ENCODE assay signal across 20 cellular contexts in the genomic region with DNA sequence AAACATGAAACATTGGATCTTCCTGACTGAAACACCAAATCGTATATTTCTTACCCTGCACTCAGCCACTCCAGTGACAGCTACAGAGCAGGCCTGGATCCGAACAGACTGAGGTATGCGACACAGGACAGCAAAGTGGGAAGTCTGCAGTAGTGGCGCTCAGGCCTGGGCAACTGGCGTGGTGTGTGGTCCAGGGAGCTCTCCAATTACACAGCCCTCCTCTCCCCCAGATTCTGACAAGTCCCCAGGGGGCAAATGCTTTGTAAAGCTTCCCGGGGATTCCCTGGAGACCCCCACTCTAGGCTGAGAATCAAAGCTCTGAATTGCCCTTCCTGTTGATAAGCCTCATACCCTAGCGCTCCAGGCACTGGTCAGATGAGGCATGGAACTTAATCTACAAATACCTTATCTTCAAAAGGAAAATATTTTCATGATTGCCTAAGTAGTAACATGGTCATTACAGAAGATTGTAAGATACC.
DNase-seq lines count a peak whose midpoint lies in the region; ATAC-seq, FAIRE-seq and TF ChIP-seq lines count a peak whose summit lies in the region.
"Had no signal": no experiment of that assay in that cellular context is flagged by ENCODE, and none has a peak within 500 bp of the region (broad histone marks: within the 10 kb centered on the region; RNA-seq: fewer than 3 reads in every experiment).

No MANE protein-coding gene starts in this region.

- no peak overlapping the region for H2BK15ac ChIP-seq in H1 (ENCODE audit: low read length)

- H3K23ac ChIP-seq in H1 (ENCODE audit: insufficient read length), result no peak overlapping the region

- H3K23me2 ChIP-seq in H1 (ENCODE audit: low read depth, low read length), result no peaks in the 10 kb centered on the region; the same call in 1 of the 2 replicates

- no peak overlapping the region for H3K4ac ChIP-seq in H1 (replicated peaks; ENCODE audit: insufficient read length, low read depth, low read length)

- no peak for TF ChIP-seq POLR2A in H1 (IDR thresholded peaks at IDR 0.05; ENCODE audit: control extremely low read depth in 1 of 2, low read depth in 2 of 2, low read length in 2 of 2)

- H4K91ac ChIP-seq in H1 (replicated peaks; ENCODE audit: insufficient read length, low read length), result no peak overlapping the region

- H3K9me3 ChIP-seq in BLaER1 (no peaks in the 10 kb centered on the region), H1 (ENCODE audit: insufficient read depth in 2 of 2, low read depth in 1 of 2, low read length in 1 of 2) (no peaks in the 10 kb centered on the region), neuron (ENCODE audit: low read length) (no peaks in the 10 kb centered on the region)
- H3K9me3 ChIP-seq: adrenal gland, upper lobe of left lung had no signal

- H3K36me3 ChIP-seq in BLaER1 (no peaks in the 10 kb centered on the region), H1 (ENCODE audit: control insufficient read depth in 2 of 4, insufficient read depth in 4 of 4, low read length in 3 of 4) (no peaks in the 10 kb centered on the region), neuron (ENCODE audit: insufficient read depth, low read length) (no peaks in the 10 kb centered on the region)
- H3K36me3 ChIP-seq: adrenal gland, upper lobe of left lung had no signal

- H3K18ac ChIP-seq in H1 (ENCODE audit: extremely low read depth, low read length), result no peak overlapping the region; the same call in 1 of the 2 replicates

- no peak overlapping the region for H3K56ac ChIP-seq in H1 (replicated peaks; ENCODE audit: insufficient read length, low read depth, low read length)

- CTCF ChIA-PET in H1 (lab: Charles Lee; ENCODE audit: partially characterized antibody), result interaction anchor here (0.5 to 1.9 kb wide), 8 partner anchors 10 to 199 kb away, joined by 3 to 7 read pairs (median 3); no protein-coding TSS in a partner anchor

- H3K4me3 ChIP-seq in BLaER1, result no peak overlapping the region
- H3K4me3 ChIP-seq in H1 (ENCODE audit: extremely low read depth in 1 of 4, insufficient read depth in 2 of 4, low read depth in 3 of 4, low read length in 4 of 4), result peak overlapping the region in 2 of 4 experiments; percentile 9 to 47; a peak in 4 of 8 replicates
- peak overlapping the region; percentile 36 for H3K4me3 ChIP-seq in neuron (ENCODE audit: low read length)
- H3K4me3 ChIP-seq: adrenal gland, GM12878, skin epidermis, upper lobe of left lung had no signal

- no peaks in the 10 kb centered on the region for H3K79me1 ChIP-seq in H1 (ENCODE audit: low read depth, low read length)

- 0 out of 4 replicates have a peak, but pooled peaks of 1 of the 2 experiments have one; percentile 2 for TF ChIP-seq RAD21 in H1 (IDR thresholded peaks at IDR 0.05 in 1 of 2, conservative IDR thresholded peaks at IDR 0.05 in 1 of 2; ENCODE audit: low read depth in 2 of 2, low read length in 2 of 2)

- no peak overlapping the region for H4K5ac ChIP-seq in H1 (ENCODE audit: insufficient read length, low read depth, low read length)

- no peak for TF ChIP-seq CTCF in H1 (IDR thresholded peaks at IDR 0.05; ENCODE audit: control extremely low read depth in 1 of 3, insufficient read depth in 1 of 3, low read depth in 1 of 3, low read length in 3 of 3)

- no peak for ATAC-seq in HG03469 (IDR thresholded peaks at IDR 0.05; ENCODE audit: unreplicated experiment)
- ATAC-seq: activated T-helper 17 cell treated with anti-CD3 and anti-CD28 coated beads, Interleukin-2, amount 50 U/mL, for 72 hours; GM12878; HCT116 had no signal

- DNase-seq in NCI-H1436 (lab: John Stamatoyannopoulos, UW) (peak; percentile 76), H1 (ENCODE audit: low read depth in 1 of 2, low spot score in 2 of 2) (peak; percentile 57 to 68), SW480 (ENCODE audit: low spot score) (no peak), NCI-H1092 (lab: John Stamatoyannopoulos, UW) (no peak), NCI-H128 (lab: John Stamatoyannopoulos, UW; ENCODE audit: unreplicated experiment) (no peak)
- DNase-seq: activated CD4-positive, alpha-beta memory T cell treated with anti-CD3 and anti-CD28 coated beads, Interleukin-2, amount 10 ng/mL, durations not matched to agents 7 days and 5 days; adrenal gland; KG1; NCI-H1105; NCI-H446; upper lobe of left lung had no signal

- H2AFZ ChIP-seq in H1 (ENCODE audit: low read length) (no peak overlapping the region), neuron (ENCODE audit: low read depth, low read length) (peak overlapping the region; percentile 57)

- H3K9ac ChIP-seq in BLaER1, result no peak overlapping the region
- H3K9ac ChIP-seq in H1 (replicated peaks in 1 of 4; ENCODE audit: extremely low read depth in 1 of 4, low read depth in 3 of 4, low read length in 3 of 4), result no peak overlapping the region

- H3K27me3 ChIP-seq in BLaER1, result 0 out of 2 replicates have a peak, but pooled peaks cover 5% of the 10 kb centered on the region
- H3K27me3 ChIP-seq in H1 (replicated peaks in 1 of 4; ENCODE audit: control insufficient read depth in 3 of 4, extremely low read depth in 1 of 4, insufficient read depth in 3 of 4, low read length in 3 of 4), result peaks cover 0 to 8% (median 3%) of the 10 kb centered on the region in 4 experiments; a peak in 2 of 7 replicates
- H3K27me3 ChIP-seq in neuron (ENCODE audit: insufficient read depth, low read length), result no peaks in the 10 kb centered on the region
- H3K27me3 ChIP-seq: adrenal gland, upper lobe of left lung had no signal

- no peak overlapping the region for H3K27ac ChIP-seq in BLaER1
- H3K27ac ChIP-seq in H1 (ENCODE audit: low read depth, low read length), result no peak overlapping the region

- no peak overlapping the region for H2BK120ac ChIP-seq in H1 (replicated peaks; ENCODE audit: low read depth, low read length)

- WGBS in H1 (ENCODE audit: extremely low coverage in 1 of 2, insufficient coverage in 1 of 2, insufficient read length in 1 of 2, insufficient replicate concordance in 2 of 2, low coverage in 1 of 2, low lambda C conversion rate in 2 of 2, missing lambda C conversion rate in 1 of 2), 2 experiments, result 15% methylated on average over 7 of the region's 7 CpGs; no CpG with 5 or more reads in 1 of the 2 experiments

- no peak overlapping the region for H2AK5ac ChIP-seq in H1 (ENCODE audit: low read depth, low read length)

- H4K8ac ChIP-seq in H1 (ENCODE audit: extremely low read depth, insufficient read depth, low read length), result no peak overlapping the region

- H3K4me2 ChIP-seq in BLaER1, result peak overlapping the region; percentile 48
- H3K4me2 ChIP-seq in H1 (ENCODE audit: insufficient read depth in 1 of 2, low read depth in 2 of 2, low read length in 2 of 2), result peak overlapping the region; percentile 51 to 72

- FAIRE-seq in H1 (lab: Jason Lieb, UNC), result peak; percentile 81
- FAIRE-seq: frontal cortex, GM12878, islet of Langerhans had no signal

- POLR2A ChIA-PET in H1 (lab: Charles Lee; ENCODE audit: partially characterized antibody), result interaction anchor here (1.4 to 1.7 kb wide), 4 partner anchors 9 to 104 kb away, joined by 3 to 14 read pairs (median 10); a partner anchor contains a TSS

- H3K14ac ChIP-seq in H1 (ENCODE audit: insufficient read length), result no peak overlapping the region

- no peak overlapping the region for H2BK20ac ChIP-seq in H1 (ENCODE audit: low read length)

- TF ChIP-seq EP300 in H1 (IDR thresholded peaks at IDR 0.05; ENCODE audit: borderline replicate concordance in 1 of 2, low read depth in 2 of 2, low read length in 2 of 2), result no peak

- H3K79me2 ChIP-seq in H1 (ENCODE audit: control insufficient read depth in 1 of 2, insufficient read depth in 2 of 2, low read length in 2 of 2), result no peaks in the 10 kb centered on the region

- no peak overlapping the region for H2BK5ac ChIP-seq in H1 (ENCODE audit: low read depth, low read length)

- no peaks in the 10 kb centered on the region for H4K20me1 ChIP-seq in BLaER1
- no peaks in the 10 kb centered on the region for H4K20me1 ChIP-seq in H1 (replicated peaks in 1 of 2; ENCODE audit: control insufficient read depth in 1 of 2, insufficient read depth in 2 of 2, low read length in 2 of 2)

- 0 out of 2 replicates have a peak overlapping the region, but pooled peaks have one; percentile 89 for H2BK12ac ChIP-seq in H1 (ENCODE audit: low read depth, low read length)

- H3K4me1 ChIP-seq in BLaER1 (peaks cover 16% of the 10 kb centered on the region), H1 (replicated peaks in 1 of 4; ENCODE audit: control insufficient read depth in 3 of 4, insufficient read depth in 4 of 4, low read length in 3 of 4) (peaks cover 15 to 33% (median 23%) of the 10 kb centered on the region in 4 experiments), neuron (ENCODE audit: insufficient read depth, low read length) (peaks cover 30% of the 10 kb centered on the region)
- H3K4me1 ChIP-seq: adrenal gland had no signal

TF ChIP-seq in H1, 55 proteins besides CTCF, POLR2A, EP300 and RAD21 (continues in another document):
- no peak for TF ChIP-seq EZH2 (IDR thresholded peaks at IDR 0.05; ENCODE audit: low read depth, low read length, severe bottlenecking)
- TF ChIP-seq TCF12 (IDR thresholded peaks at IDR 0.05; ENCODE audit: low read depth, low read length), result no peak
- TF ChIP-seq SIN3A (conservative IDR thresholded peaks at IDR 0.05 in 1 of 2, IDR thresholded peaks at IDR 0.05 in 1 of 2; ENCODE audit: low read depth in 1 of 2, low read length in 2 of 2), result peak in 1 of 2 experiments; percentile 63; a peak in 1 of 4 replicates
- no peak for TF ChIP-seq CHD2 (IDR thresholded peaks at IDR 0.05; ENCODE audit: low read length)
- no peak for TF ChIP-seq CBX8 (IDR thresholded peaks at IDR 0.05; ENCODE audit: borderline replicate concordance, low read depth, low read length)
- TF ChIP-seq KDM4A (IDR thresholded peaks at IDR 0.05; ENCODE audit: low read depth, low read length, severe bottlenecking), result no peak
- no peak for TF ChIP-seq RXRA (IDR thresholded peaks at IDR 0.05; ENCODE audit: insufficient read depth, low read depth, low read length)
- no peak for TF ChIP-seq MAFK (IDR thresholded peaks at IDR 0.05; ENCODE audit: low read depth, low read length)
- TF ChIP-seq JUN (IDR thresholded peaks at IDR 0.05; ENCODE audit: low read depth, low read length), result no peak
- no peak for TF ChIP-seq SIX5 (IDR thresholded peaks at IDR 0.05; ENCODE audit: low read depth, low read length)
- TF ChIP-seq HDAC2 (IDR thresholded peaks at IDR 0.05; ENCODE audit: borderline replicate concordance in 1 of 2, low read depth in 2 of 2, low read length in 2 of 2), result no peak
- no peak for TF ChIP-seq GABPA (IDR thresholded peaks at IDR 0.05; ENCODE audit: borderline replicate concordance, insufficient read depth, low read length)
- TF ChIP-seq RNF2 (IDR thresholded peaks at IDR 0.05; ENCODE audit: borderline replicate concordance, low read depth, low read length, missing control alignments, poor library complexity, severe bottlenecking), result no peak
- no peak for TF ChIP-seq POU5F1 (IDR thresholded peaks at IDR 0.05; ENCODE audit: low read depth, low read length)
- no peak for TF ChIP-seq SAP30 (IDR thresholded peaks at IDR 0.05; ENCODE audit: insufficient read depth, insufficient replicate concordance, low read length)
- peak; percentile 43; the same call in 1 of the 2 replicates for TF ChIP-seq TEAD4 (IDR thresholded peaks at IDR 0.05; ENCODE audit: low read depth, low read length)
- no peak for TF ChIP-seq RBBP5 (IDR thresholded peaks at IDR 0.05; ENCODE audit: borderline replicate concordance, low read depth, low read length)

Comparison
In these comparisons a context has a peak if more than half of its experiments do, and no peak if none do; other contexts are left out.
1. DNase-seq: peak in NCI-H1436 (single experiment) and H1 (2 of 2); none in SW480 (single experiment), NCI-H1092 (single experiment) and NCI-H128 (single experiment).